In the genomic region with DNA sequence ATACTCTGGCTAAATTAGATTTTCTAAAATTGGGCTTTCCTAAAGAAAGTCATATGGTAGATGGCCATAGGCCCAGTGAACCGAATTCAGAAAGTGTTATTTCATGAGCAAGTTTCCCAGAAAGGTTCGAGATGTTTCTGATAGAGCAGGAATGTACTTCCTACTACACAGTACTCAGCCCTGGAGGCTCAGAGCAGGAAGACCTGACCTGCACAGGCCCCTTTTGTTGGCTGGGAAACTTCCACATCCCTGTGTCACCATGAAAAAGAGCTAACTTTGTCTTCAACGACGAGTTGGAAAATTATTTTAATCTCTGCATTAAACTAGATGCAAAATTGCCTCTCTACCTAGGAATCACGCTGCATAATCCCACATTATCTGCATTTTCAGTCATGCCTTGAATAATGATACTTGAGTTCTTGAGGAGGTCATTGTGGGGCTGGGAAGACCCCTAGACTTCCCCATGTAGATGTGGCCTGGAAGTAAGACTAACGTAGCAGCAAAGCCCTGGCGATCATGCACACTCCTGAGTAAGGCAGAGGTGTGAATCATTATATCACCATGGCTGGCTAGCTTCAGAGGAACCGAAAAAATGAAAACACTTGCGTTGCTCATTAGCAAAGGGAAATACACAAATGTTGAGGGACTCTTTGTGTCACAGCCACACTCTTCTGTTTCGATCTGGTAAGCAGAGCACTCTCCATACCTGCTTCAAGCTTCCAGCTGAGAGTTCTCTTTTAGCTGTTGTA, we compare ENCODE assay signal across 9 cellular contexts. TPM values are rescaled to one million over a fixed set of nuclear protein-coding genes. Genes with fewer than 3 reads are reported as not detected.
DNase-seq lines count a peak whose midpoint lies in the region; ATAC-seq and TF ChIP-seq lines count a peak whose summit lies in the region.
"Had no signal": no experiment of that assay in that cellular context is flagged by ENCODE, and none has a peak within 500 bp of the region (broad histone marks: within the 10 kb centered on the region; RNA-seq: fewer than 3 reads in every experiment).

No MANE protein-coding gene starts in this region.

- H3K4me1 Mint-ChIP-seq in activated naive CD4-positive, alpha-beta T cell treated with anti-CD3 and anti-CD28 coated beads for 36 hours (ENCODE audit: low read depth): peaks cover 79% of the 10 kb centered on the region
- H3K4me1 Mint-ChIP-seq in activated CD4-positive, alpha-beta memory T cell treated with anti-CD3 and anti-CD28 coated beads, Interleukin-2, amount 10 ng/mL, durations not matched to agents 7 days and 5 days: peaks cover 69% of the 10 kb centered on the region

- no peak for TF ChIP-seq POLR2A in spleen (IDR thresholded peaks at IDR 0.05)

- no peaks in the 10 kb centered on the region for H3K27me3 Mint-ChIP-seq in activated naive CD4-positive, alpha-beta T cell treated with anti-CD3 and anti-CD28 coated beads for 36 hours (ENCODE audit: low read depth)
- H3K27me3 Mint-ChIP-seq in activated CD4-positive, alpha-beta memory T cell treated with anti-CD3 and anti-CD28 coated beads, Interleukin-2, amount 10 ng/mL, durations not matched to agents 7 days and 5 days: no peaks in the 10 kb centered on the region

- no peaks in the 10 kb centered on the region for H3K9me3 Mint-ChIP-seq in activated naive CD4-positive, alpha-beta T cell treated with anti-CD3 and anti-CD28 coated beads for 36 hours
- no peaks in the 10 kb centered on the region for H3K9me3 Mint-ChIP-seq in activated CD4-positive, alpha-beta memory T cell treated with anti-CD3 and anti-CD28 coated beads, Interleukin-2, amount 10 ng/mL, durations not matched to agents 7 days and 5 days

- H3K27ac Mint-ChIP-seq in activated naive CD4-positive, alpha-beta T cell treated with anti-CD3 and anti-CD28 coated beads for 36 hours: peak overlapping the region; percentile 84
- peak overlapping the region; percentile 84 for H3K27ac Mint-ChIP-seq in activated CD4-positive, alpha-beta memory T cell treated with anti-CD3 and anti-CD28 coated beads, Interleukin-2, amount 10 ng/mL, durations not matched to agents 7 days and 5 days

- no peak overlapping the region for H3K4me3 ChIP-seq in spleen
- H3K4me3 ChIP-seq: BLaER1 had no signal

- POLR2A ChIA-PET in activated CD4-positive, alpha-beta memory T cell treated with anti-CD3 and anti-CD28 coated beads, Interleukin-2, amount 10 ng/mL, durations not matched to agents 7 days and 5 days (lab: Charles Lee): interaction anchor here (1.1 to 5.4 kb wide), 9 partner anchors 10 to 67 kb away, joined by 3 to 25 read pairs (median 4); a partner anchor contains a TSS

- H3K36me3 Mint-ChIP-seq in activated naive CD4-positive, alpha-beta T cell treated with anti-CD3 and anti-CD28 coated beads for 36 hours (ENCODE audit: low read depth): peaks cover 20% of the 10 kb centered on the region
- H3K36me3 Mint-ChIP-seq in activated CD4-positive, alpha-beta memory T cell treated with anti-CD3 and anti-CD28 coated beads, Interleukin-2, amount 10 ng/mL, durations not matched to agents 7 days and 5 days (ENCODE audit: low read depth): peaks cover 21% of the 10 kb centered on the region

- H3K27me3 ChIP-seq in spleen (replicated peaks in 1 of 7): no peaks in the 10 kb centered on the region
- H3K27me3 ChIP-seq: BLaER1 had no signal

- peaks cover 0 to 20% (median 5%) of the 10 kb centered on the region in 6 donors for H3K36me3 ChIP-seq in spleen

- H3K4me3 Mint-ChIP-seq in activated naive CD4-positive, alpha-beta T cell treated with anti-CD3 and anti-CD28 coated beads for 36 hours: peak overlapping the region; percentile 19
- peak overlapping the region; percentile 37 for H3K4me3 Mint-ChIP-seq in activated CD4-positive, alpha-beta memory T cell treated with anti-CD3 and anti-CD28 coated beads, Interleukin-2, amount 10 ng/mL, durations not matched to agents 7 days and 5 days

- no peaks in the 10 kb centered on the region for H3K9me3 ChIP-seq in spleen
- H3K9me3 ChIP-seq: BLaER1 had no signal

- intact Hi-C loops in activated naive CD4-positive, alpha-beta T cell treated with anti-CD3 and anti-CD28 coated beads for 36 hours (cut with micrococcal nuclease): loop anchor here (1.0 kb wide), 1 partner anchor 20 kb away; no protein-coding TSS in a partner anchor
- intact Hi-C loops in spleen (cut with DNase I; ENCODE audit: low total_unique reads): no loop called here

- H3K27ac ChIP-seq in spleen: peak overlapping the region; percentile 24 to 70 (median 60)
- H3K27ac ChIP-seq: BLaER1 had no signal

- ATAC-seq in HG02870 (IDR thresholded peaks at IDR 0.05; ENCODE audit: unreplicated experiment): peak; percentile 95

- CTCF ChIA-PET in activated naive CD4-positive, alpha-beta T cell treated with anti-CD3 and anti-CD28 coated beads for 36 hours (lab: Charles Lee): interaction anchor here (0.9 to 2.8 kb wide), 4 partner anchors 16 to 29 kb away, joined by 3 to 13 read pairs (median 4); no protein-coding TSS in a partner anchor
- CTCF ChIA-PET in activated CD4-positive, alpha-beta memory T cell treated with anti-CD3 and anti-CD28 coated beads, Interleukin-2, amount 10 ng/mL, durations not matched to agents 7 days and 5 days (lab: Charles Lee): interaction anchor here (0.6 to 3.7 kb wide), 6 partner anchors 11 to 994 kb away, joined by 3 to 16 read pairs (median 4); no protein-coding TSS in a partner anchor

- peaks cover 18 to 99% (median 78%) of the 10 kb centered on the region in 6 donors for H3K4me1 ChIP-seq in spleen

- WGBS in spleen, 5 donors: 49 to 62% (median 58%) methylated on average over 10 of the region's 10 CpGs

- peak; percentile 67 for DNase-seq in activated naive CD4-positive, alpha-beta T cell treated with anti-CD3 and anti-CD28 coated beads for 36 hours
- no peak for DNase-seq in activated naive CD4-positive, alpha-beta T cell (lab: John Stamatoyannopoulos, UW)
- DNase-seq in activated CD4-positive, alpha-beta memory T cell treated with anti-CD3 and anti-CD28 coated beads, Interleukin-2, amount 10 ng/mL, durations not matched to agents 7 days and 5 days: peak; percentile 27
- DNase-seq in spleen: no peak
- DNase-seq in DMS153 treated with DMSO at 0.1 percent for 48 hours (lab: John Stamatoyannopoulos, UW; ENCODE audit: unreplicated experiment): no peak
- DNase-seq in CD1c-positive myeloid dendritic cell (ENCODE audit: extremely low spot score): no peak
- DNase-seq in NCI-H510A treated with DMSO at 0.1 percent for 48 hours (lab: John Stamatoyannopoulos, UW): no peak

- TF ChIP-seq CTCF in spleen (IDR thresholded peaks at IDR 0.05 in 8 of 11, conservative IDR thresholded peaks at IDR 0.05 in 3 of 11): no peak

RNA-seq across cellular contexts. Expression of a gene that starts 47.1 kb away (rescaled TPM):
- total RNA-seq in activated naive CD4-positive, alpha-beta T cell treated with anti-CD3 and anti-CD28 coated beads for 36 hours: 10 to 100 TPM; 59.1 to 60.2 TPM
- total RNA-seq in activated CD4-positive, alpha-beta memory T cell treated with anti-CD3 and anti-CD28 coated beads, Interleukin-2, amount 10 ng/mL, durations not matched to agents 7 days and 5 days: 10 to 100 TPM; 47.0 to 47.3 TPM
- total RNA-seq in spleen: 10 to 100 TPM; 42.4 to 92.0 (median 48.6) TPM
- polyA plus RNA-seq in spleen: 10 to 100 TPM; 27.6 to 38.3 (median 32.8) TPM

Comparison
In these comparisons a context has a peak if more than half of its experiments do, and no peak if none do; other contexts are left out.
1. DNase-seq: peak in activated naive CD4-positive, alpha-beta T cell treated with anti-CD3 and anti-CD28 coated beads for 36 hours (single experiment) and activated CD4-positive, alpha-beta memory T cell treated with anti-CD3 and anti-CD28 coated beads, Interleukin-2, amount 10 ng/mL, durations not matched to agents 7 days and 5 days (single experiment); none in activated naive CD4-positive, alpha-beta T cell (0 of 4), spleen (single experiment), DMS153 treated with DMSO at 0.1 percent for 48 hours (single experiment), CD1c-positive myeloid dendritic cell (single experiment) and NCI-H510A treated with DMSO at 0.1 percent for 48 hours (single experiment).